In genomic region chr4:76280488-76281441, GRCh38 we compare ENCODE assay signal across 24 cellular contexts. TPM values are rescaled to one million over a fixed set of nuclear protein-coding genes. Genes with fewer than 3 reads are reported as not detected.
"Had no signal": no experiment of that assay in that cellular context is flagged by ENCODE, and none has a peak within 500 bp of the region (broad histone marks: within the 10 kb centered on the region; RNA-seq: fewer than 3 reads in every experiment).

No MANE protein-coding gene starts in this region.

- H3K27me3 ChIP-seq: ovary had no signal

- H3K9me3 ChIP-seq: mucosa of descending colon, ovary had no signal

- H3K4me3 ChIP-seq: mucosa of descending colon, ovary had no signal

- FAIRE-seq: frontal cortex, kidney had no signal

- H3K27ac ChIP-seq: ovary had no signal

- H3K4me1 Mint-ChIP-seq: naive B cell, T-cell had no signal

- ATAC-seq: activated CD8-positive, alpha-beta T cell treated with anti-CD3 and anti-CD28 coated beads for 36 hours; mucosa of descending colon; T-cell had no signal

- H3K36me3 ChIP-seq: ovary had no signal

- DNase-seq: activated CD4-positive, alpha-beta T cell treated with anti-CD3 and anti-CD28 coated beads for 48 hours; activated CD4-positive, CD25-positive, alpha-beta regulatory T cell; activated CD8-positive, alpha-beta T cell treated with anti-CD3 and anti-CD28 coated beads for 36 hours; activated naive CD4-positive, alpha-beta T cell treated with Interleukin-2 at 50 U/mL for 16 hours; activated naive CD8-positive, alpha-beta T cell treated with anti-CD3 and anti-CD28 coated beads, Interleukin-2, amount 10 ng/mL, durations not matched to agents 7 days and 5 days; activated T-cell treated with anti-CD3 and anti-CD28 coated beads, Interleukin-2, amount 50 U/mL, for 24 hours; aorta; cerebellar nuclear complex; cortex of kidney; effector CD4-positive, alpha-beta T cell; head of caudate nucleus; kidney; mesenchymal stem cell; mucosa of descending colon; naive B cell; ovary; stimulated activated CD4-positive, alpha-beta T cell treated with anti-CD3 and anti-CD28 coated beads, Interleukin-12 subunit alpha, Interleukin-12 subunit beta, amount 100 ng/mL, for 4 hours; stimulated activated CD4-positive, alpha-beta T cell treated with anti-CD3 and anti-CD28 coated beads, Interleukin-1b, Interleukin-23, amount 100 ng/mL, for 48 hours; T-cell had no signal

- H3K9me3 Mint-ChIP-seq: activated CD8-positive, alpha-beta T cell treated with anti-CD3 and anti-CD28 coated beads for 36 hours; activated naive CD8-positive, alpha-beta T cell treated with anti-CD3 and anti-CD28 coated beads, Interleukin-2, amount 10 ng/mL, durations not matched to agents 7 days and 5 days; activated T-cell treated with anti-CD3 and anti-CD28 coated beads, Interleukin-2, amount 50 U/mL, for 24 hours; activated T-helper 2 cell treated with anti-CD3 and anti-CD28 coated beads, Interferon-gamma antibody, Interleukin-2, Interleukin-4, amounts not matched to agents 10 μg/mL and 5 μg/mL and 100 μg/mL, durations not matched to agents 14 hours and 24 hours and 36 hours; neural crest cell; stimulated activated naive CD8-positive, alpha-beta T cell treated with anti-CD3 and anti-CD28 coated beads, Interleukin-15, Interleukin-2, amounts not matched to agents 100 ng/mL and 50 ng/mL, for 24 hours; T-cell had no signal

- H3K27ac Mint-ChIP-seq: activated CD8-positive, alpha-beta T cell treated with anti-CD3 and anti-CD28 coated beads for 36 hours; activated naive CD8-positive, alpha-beta T cell treated with anti-CD3 and anti-CD28 coated beads, Interleukin-2, amount 10 ng/mL, durations not matched to agents 7 days and 5 days; activated T-cell treated with anti-CD3 and anti-CD28 coated beads, Interleukin-2, amount 50 U/mL, for 24 hours; activated T-helper 2 cell treated with anti-CD3 and anti-CD28 coated beads, Interferon-gamma antibody, Interleukin-2, Interleukin-4, amounts not matched to agents 10 μg/mL and 5 μg/mL and 100 μg/mL, durations not matched to agents 14 hours and 24 hours and 36 hours; naive B cell; stimulated activated naive CD8-positive, alpha-beta T cell treated with anti-CD3 and anti-CD28 coated beads, Interleukin-15, Interleukin-2, amounts not matched to agents 100 ng/mL and 50 ng/mL, for 24 hours; T-cell; type B pancreatic cell had no signal

- H3K27me3 Mint-ChIP-seq: type B pancreatic cell had no signal

- H3K36me3 Mint-ChIP-seq: activated naive CD8-positive, alpha-beta T cell treated with anti-CD3 and anti-CD28 coated beads, Interleukin-2, amount 10 ng/mL, durations not matched to agents 7 days and 5 days; naive B cell; T-cell; type B pancreatic cell had no signal

- H3K4me3 Mint-ChIP-seq: activated CD8-positive, alpha-beta T cell treated with anti-CD3 and anti-CD28 coated beads for 36 hours; activated naive CD8-positive, alpha-beta T cell treated with anti-CD3 and anti-CD28 coated beads, Interleukin-2, amount 10 ng/mL, durations not matched to agents 7 days and 5 days; activated T-cell treated with anti-CD3 and anti-CD28 coated beads, Interleukin-2, amount 50 U/mL, for 24 hours; naive B cell; neural crest cell; stimulated activated naive CD8-positive, alpha-beta T cell treated with anti-CD3 and anti-CD28 coated beads, Interleukin-15, Interleukin-2, amounts not matched to agents 100 ng/mL and 50 ng/mL, for 24 hours; T-cell; type B pancreatic cell had no signal

RNA-seq across cellular contexts. Expression of gene FAM47E, which starts 29.2 kb away (rescaled TPM):
- total RNA-seq: activated CD8-positive, alpha-beta T cell treated with anti-CD3 and anti-CD28 coated beads for 36 hours; activated T-helper 2 cell treated with anti-CD3 and anti-CD28 coated beads, Interferon-gamma antibody, Interleukin-2, Interleukin-4, amounts not matched to agents 10 μg/mL and 5 μg/mL and 100 μg/mL, durations not matched to agents 14 hours and 24 hours and 36 hours had no signal
